Comparison of ENCODE assay signal across 12 cellular contexts in genomic region chr11:2380396-2380795, GRCh38. TPM values are rescaled to one million over a fixed set of nuclear protein-coding genes. Genes with fewer than 3 reads are reported as not detected.
DNase-seq lines count a peak whose midpoint lies in the region; ATAC-seq and TF ChIP-seq lines count a peak whose summit lies in the region.
"Had no signal": no experiment of that assay in that cellular context is flagged by ENCODE, and none has a peak within 500 bp of the region (broad histone marks: within the 10 kb centered on the region; RNA-seq: fewer than 3 reads in every experiment).

No MANE protein-coding gene starts in this region.

- peak overlapping the region; percentile 29 for H3K4me3 Mint-ChIP-seq in activated CD8-positive, alpha-beta T cell treated with anti-CD3 and anti-CD28 coated beads for 36 hours
- peak overlapping the region; percentile 71 for H3K4me3 Mint-ChIP-seq in glutamatergic neuron (ENCODE audit: unreplicated experiment)

- peak overlapping the region in 20 of 21 experiments; percentile 26 to 100 (median 96) for H3K27ac ChIP-seq in skin epidermis
- H3K27ac ChIP-seq: KMS-11 had no signal

- intact Hi-C loops in activated CD8-positive, alpha-beta T cell treated with anti-CD3 and anti-CD28 coated beads for 36 hours (cut with micrococcal nuclease) = no loop called here

- peaks cover 4% of the 10 kb centered on the region for H3K36me3 Mint-ChIP-seq in activated CD8-positive, alpha-beta T cell treated with anti-CD3 and anti-CD28 coated beads for 36 hours (ENCODE audit: low read depth)
- no peaks in the 10 kb centered on the region for H3K36me3 Mint-ChIP-seq in glutamatergic neuron (ENCODE audit: unreplicated experiment)

- peaks cover 45% of the 10 kb centered on the region for H3K4me1 Mint-ChIP-seq in activated CD8-positive, alpha-beta T cell treated with anti-CD3 and anti-CD28 coated beads for 36 hours (ENCODE audit: low read depth)
- H3K4me1 Mint-ChIP-seq in glutamatergic neuron (ENCODE audit: low read depth, unreplicated experiment) = peaks cover 8% of the 10 kb centered on the region

- TF ChIP-seq CTCF in GM12865 (IDR thresholded peaks at IDR 0.05; ENCODE audit: insufficient read depth, low read depth, low read length, missing control alignments) = no peak
- no peak for TF ChIP-seq CTCF in activated CD8-positive, alpha-beta T cell treated with anti-CD3 and anti-CD28 coated beads for 36 hours (IDR thresholded peaks at IDR 0.05)
- no peak for TF ChIP-seq CTCF in glutamatergic neuron (IDR thresholded peaks at IDR 0.05; ENCODE audit: partially characterized antibody, unreplicated experiment)

- peak overlapping the region; percentile 55 for H3K27ac Mint-ChIP-seq in activated CD8-positive, alpha-beta T cell treated with anti-CD3 and anti-CD28 coated beads for 36 hours
- H3K27ac Mint-ChIP-seq in glutamatergic neuron (ENCODE audit: unreplicated experiment) = peak overlapping the region; percentile 76

- CTCF ChIA-PET in activated CD8-positive, alpha-beta T cell treated with anti-CD3 and anti-CD28 coated beads for 36 hours (lab: Charles Lee) = interaction anchor here (1.6 kb wide), 1 partner anchor 20 kb away, joined by 6 read pairs; the partner anchor contains the start of gene TSSC4

- DNase-seq in GM12865 (ENCODE audit: low read depth) (no peak), glutamatergic neuron (peak; percentile 12), SKM-1 (lab: John Stamatoyannopoulos, UW; ENCODE audit: unreplicated experiment) (no peak), erythroblast (lab: John Stamatoyannopoulos, UW) (no peak), NK-92 (lab: John Stamatoyannopoulos, UW; ENCODE audit: unreplicated experiment) (no peak)
- no peak for DNase-seq in activated CD8-positive, alpha-beta T cell treated with anti-CD3 and anti-CD28 coated beads for 36 hours
- DNase-seq: activated gamma-delta T cell; HCEC 1CT; stimulated activated CD4-positive, alpha-beta T cell treated with anti-CD3 and anti-CD28 coated beads, Interleukin-2, amount 100 ng/mL, for 48 hours had no signal

- POLR2A ChIA-PET in activated CD8-positive, alpha-beta T cell treated with anti-CD3 and anti-CD28 coated beads for 36 hours (lab: Charles Lee) = no interaction called here

- TF ChIP-seq POLR2A in erythroblast (IDR thresholded peaks at IDR 0.05; ENCODE audit: low read length) = no peak

- H3K4me3 ChIP-seq in GM12865 (ENCODE audit: low read depth, low read length) (peak overlapping the region; percentile 95), skin epidermis (peak overlapping the region in 3 of 7 experiments; percentile 3 to 16 (median 8))

- no peaks in the 10 kb centered on the region for H3K9me3 Mint-ChIP-seq in activated CD8-positive, alpha-beta T cell treated with anti-CD3 and anti-CD28 coated beads for 36 hours
- H3K9me3 Mint-ChIP-seq in glutamatergic neuron (ENCODE audit: unreplicated experiment) = peaks cover 12% of the 10 kb centered on the region

- H3K27me3 Mint-ChIP-seq in activated CD8-positive, alpha-beta T cell treated with anti-CD3 and anti-CD28 coated beads for 36 hours = no peaks in the 10 kb centered on the region
- H3K27me3 Mint-ChIP-seq in glutamatergic neuron (ENCODE audit: unreplicated experiment) = peaks cover 16% of the 10 kb centered on the region

- ATAC-seq in activated CD8-positive, alpha-beta T cell treated with anti-CD3 and anti-CD28 coated beads for 36 hours = no peak
- no peak for ATAC-seq in HG02610 (IDR thresholded peaks at IDR 0.05; ENCODE audit: unreplicated experiment)

RNA-seq across cellular contexts. Expression of gene CD81, which starts 3.3 kb away (rescaled TPM):
- total RNA-seq in activated CD8-positive, alpha-beta T cell treated with anti-CD3 and anti-CD28 coated beads for 36 hours = 100 to 1,000 TPM; 133 to 138 TPM
- total RNA-seq in glutamatergic neuron (ENCODE audit: unreplicated experiment) = 347 TPM

RNA-seq across cellular contexts. Expression of gene TSSC4, which starts 20.2 kb away (rescaled TPM):
- 10 to 100 TPM; 36.2 to 38.9 TPM for total RNA-seq in activated CD8-positive, alpha-beta T cell treated with anti-CD3 and anti-CD28 coated beads for 36 hours
- total RNA-seq in glutamatergic neuron (ENCODE audit: unreplicated experiment) = 49.7 TPM
